Comparison of ENCODE assay signal across 8 cellular contexts in the genomic region with DNA sequence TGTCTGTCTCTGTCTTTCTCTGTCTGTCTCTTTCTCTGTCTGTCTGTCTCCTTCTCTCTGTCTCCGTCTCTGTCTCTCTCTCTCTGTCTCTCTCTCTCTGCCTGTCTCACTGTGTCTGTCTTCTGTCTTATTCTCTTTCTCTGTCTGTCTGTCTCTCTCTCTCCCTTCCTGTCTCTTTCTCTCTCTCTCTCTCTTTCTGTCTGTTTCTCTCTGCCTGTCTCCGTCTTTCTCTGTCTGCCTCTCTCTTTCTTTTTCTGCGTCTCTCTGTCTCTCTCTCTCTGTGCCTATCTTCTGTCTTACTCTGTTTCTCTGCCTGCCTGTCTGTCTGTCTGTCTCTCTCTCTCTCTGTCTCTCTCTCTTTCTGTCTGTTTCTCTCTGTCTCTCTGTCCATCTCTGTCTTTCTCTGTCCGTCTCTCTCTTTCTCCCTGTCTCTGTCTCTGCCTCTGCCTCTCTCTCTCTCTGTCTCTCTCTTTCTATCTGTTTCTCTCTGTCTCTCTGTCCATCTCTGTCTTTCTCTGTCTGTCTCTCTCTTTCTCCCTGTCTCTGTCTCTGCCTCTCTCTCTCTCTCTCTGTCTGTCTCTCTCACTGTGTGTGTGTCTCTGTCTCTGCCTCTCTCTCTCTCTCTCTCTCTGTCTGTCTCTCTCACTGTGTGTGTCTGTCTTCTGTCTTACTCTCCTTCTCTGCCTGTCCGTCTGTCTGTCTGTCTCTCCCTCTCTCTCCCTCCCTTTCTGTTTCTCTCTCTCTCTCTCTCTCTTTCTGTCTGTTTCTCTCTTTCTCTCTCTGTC.
DNase-seq lines count a peak whose midpoint lies in the region; ATAC-seq and TF ChIP-seq lines count a peak whose summit lies in the region.
"Not testable (repeated sequence)": the region's sequence is repeated elsewhere in the genome, so short reads cannot be mapped to it uniquely, and the experiment has no call there.

No MANE protein-coding gene starts in this region.

- H3K4me3 ChIP-seq in aorta (ENCODE audit: low read length in 2 of 2): not testable (repeated sequence)

- not testable (repeated sequence) for DNase-seq in activated naive CD8-positive, alpha-beta T cell treated with anti-CD3 and anti-CD28 coated beads, Interleukin-2, amount 50 U/mL, for 24 hours; left cardiac atrium; natural killer cell; aorta

- H3K4me3 Mint-ChIP-seq in activated naive CD8-positive, alpha-beta T cell treated with anti-CD3 and anti-CD28 coated beads, Interleukin-2, amount 50 U/mL, for 24 hours; natural killer cell: not testable (repeated sequence)

- not testable (repeated sequence) for H3K9me3 ChIP-seq in aorta (ENCODE audit: control insufficient read depth, low read length)

- not testable (repeated sequence) for H3K36me3 Mint-ChIP-seq in activated naive CD8-positive, alpha-beta T cell treated with anti-CD3 and anti-CD28 coated beads, Interleukin-2, amount 50 U/mL, for 24 hours (ENCODE audit: low read depth); natural killer cell

- no CpG with 5 or more reads among the region's 5 CpGs for WGBS in aorta, 2 donors

- not testable (repeated sequence) for H3K36me3 ChIP-seq in aorta (ENCODE audit: control insufficient read depth in 1 of 2, insufficient read depth in 2 of 2, low read length in 1 of 2)

- not testable (repeated sequence) for TF ChIP-seq CTCF in natural killer cell (IDR thresholded peaks at IDR 0.05)

- not testable (repeated sequence) for H3K9me3 Mint-ChIP-seq in activated naive CD8-positive, alpha-beta T cell treated with anti-CD3 and anti-CD28 coated beads, Interleukin-2, amount 50 U/mL, for 24 hours
- peaks cover 7 to 15% of the 10 kb centered on the region in 2 donors for H3K9me3 Mint-ChIP-seq in natural killer cell

- intact Hi-C loops in left cardiac atrium (cut with DNase I); natural killer cell (cut with micrococcal nuclease); aorta (cut with DNase I): not testable (repeated sequence)

- not testable (repeated sequence) for H3K27ac ChIP-seq in aorta (ENCODE audit: low read depth in 1 of 2, low read length in 2 of 2)

- H3K27me3 ChIP-seq in aorta (ENCODE audit: control insufficient read depth in 1 of 2, insufficient read depth in 2 of 2, low read length in 1 of 2): not testable (repeated sequence)

- not testable (repeated sequence) for H3K27ac Mint-ChIP-seq in activated naive CD8-positive, alpha-beta T cell treated with anti-CD3 and anti-CD28 coated beads, Interleukin-2, amount 50 U/mL, for 24 hours; natural killer cell

- not testable (repeated sequence) for H3K27me3 Mint-ChIP-seq in activated naive CD8-positive, alpha-beta T cell treated with anti-CD3 and anti-CD28 coated beads, Interleukin-2, amount 50 U/mL, for 24 hours; natural killer cell (ENCODE audit: low read depth in 2 of 2)

- H3K4me1 ChIP-seq in aorta (ENCODE audit: control insufficient read depth in 1 of 2, insufficient read depth in 2 of 2, low read length in 2 of 2): not testable (repeated sequence)

- not testable (repeated sequence) for H3K4me1 Mint-ChIP-seq in activated naive CD8-positive, alpha-beta T cell treated with anti-CD3 and anti-CD28 coated beads, Interleukin-2, amount 50 U/mL, for 24 hours; natural killer cell

- peak; percentile 26 for ATAC-seq in GM18517 (IDR thresholded peaks at IDR 0.05; ENCODE audit: unreplicated experiment)
- peak; percentile 30 for ATAC-seq in GM21717 (IDR thresholded peaks at IDR 0.05; ENCODE audit: unreplicated experiment)
- ATAC-seq in HG02852 (IDR thresholded peaks at IDR 0.05; ENCODE audit: unreplicated experiment): peak; percentile 33
- ATAC-seq in HG03439 (IDR thresholded peaks at IDR 0.05; ENCODE audit: unreplicated experiment): peak; percentile 21
- peak; percentile 35 for ATAC-seq in activated naive CD8-positive, alpha-beta T cell treated with anti-CD3 and anti-CD28 coated beads, Interleukin-2, amount 50 U/mL, for 24 hours
- ATAC-seq in left cardiac atrium: peak; percentile 41 to 59
- ATAC-seq in natural killer cell: peak in 2 of 3 donors; percentile 26 to 51
- ATAC-seq in aorta (ENCODE audit: low FRiP score): peak; percentile 79

Comparison
In these comparisons a context has a peak if more than half of its experiments do, and no peak if none do; other contexts are left out.
1. ATAC-seq: peak in every context shown above with its lines; median percentile 79 in aorta; 50 in left cardiac atrium; 38 in natural killer cell; 35 in activated naive CD8-positive, alpha-beta T cell treated with anti-CD3 and anti-CD28 coated beads, Interleukin-2, amount 50 U/mL, for 24 hours; 33 in HG02852; 30 in GM21717; 26 in GM18517; 21 in HG03439.